25 cellular contexts compared by ENCODE assay signal in the genomic region with DNA sequence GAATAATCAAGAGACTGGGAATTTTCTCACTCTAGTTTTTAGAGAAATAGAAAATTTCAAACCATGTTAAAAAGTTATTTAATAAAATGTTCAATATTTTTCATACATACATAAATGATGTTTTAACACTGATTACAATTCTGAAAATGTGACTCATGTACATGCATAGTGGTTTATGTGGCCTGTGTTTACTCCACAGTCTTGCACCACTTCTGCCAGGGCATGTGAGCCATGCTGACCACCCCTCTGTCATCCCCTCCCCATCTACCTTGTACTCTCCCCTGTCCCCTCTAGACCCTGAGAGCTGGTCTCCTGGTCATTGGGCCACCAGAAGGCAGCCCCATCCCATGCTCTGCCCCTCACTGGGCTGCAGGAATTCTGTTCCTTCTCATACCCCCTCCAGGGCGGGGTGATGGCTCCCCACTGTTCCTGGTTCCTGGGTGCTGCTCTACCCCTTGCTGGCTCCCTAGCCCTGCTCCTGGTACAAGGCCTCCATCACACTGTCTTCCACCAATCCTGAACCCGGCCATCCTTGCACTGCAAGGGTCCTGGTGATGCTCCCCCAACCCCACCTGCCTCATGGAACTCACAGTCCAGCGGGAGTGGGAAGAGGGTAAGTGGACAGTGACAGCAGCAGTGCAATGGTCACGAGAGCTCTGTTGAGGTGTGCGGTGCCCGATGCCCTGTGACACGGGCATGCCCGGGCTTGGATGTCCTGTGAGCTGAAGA. TPM values are rescaled to one million over a fixed set of nuclear protein-coding genes. Genes with fewer than 3 reads are reported as not detected.
DNase-seq lines count a peak whose midpoint lies in the region; ATAC-seq and TF ChIP-seq lines count a peak whose summit lies in the region.
"Had no signal": no experiment of that assay in that cellular context is flagged by ENCODE, and none has a peak within 500 bp of the region (broad histone marks: within the 10 kb centered on the region; RNA-seq: fewer than 3 reads in every experiment).

No MANE protein-coding gene starts in this region.

- POLR2A ChIA-PET in activated CD4-positive, alpha-beta memory T cell treated with anti-CD3 and anti-CD28 coated beads, Interleukin-2, amount 10 ng/mL, durations not matched to agents 7 days and 5 days (lab: Charles Lee) = no interaction called here
- POLR2A ChIA-PET in activated CD4-positive, alpha-beta memory T cell treated with anti-CD3 and anti-CD28 coated beads for 36 hours (lab: Charles Lee) = no interaction called here
- POLR2A ChIA-PET in activated CD4-positive, alpha-beta T cell treated with anti-CD3 and anti-CD28 coated beads for 36 hours (lab: Charles Lee) = no interaction called here

- no peak overlapping the region for H3K27ac Mint-ChIP-seq in activated CD4-positive, alpha-beta memory T cell treated with anti-CD3 and anti-CD28 coated beads, Interleukin-2, amount 10 ng/mL, durations not matched to agents 7 days and 5 days
- no peak overlapping the region for H3K27ac Mint-ChIP-seq in activated CD4-positive, alpha-beta memory T cell treated with anti-CD3 and anti-CD28 coated beads for 36 hours
- H3K27ac Mint-ChIP-seq in activated naive CD4-positive, alpha-beta T cell treated with anti-CD3 and anti-CD28 coated beads for 36 hours = no peak overlapping the region
- no peak overlapping the region for H3K27ac Mint-ChIP-seq in activated CD4-positive, alpha-beta T cell treated with anti-CD3 and anti-CD28 coated beads for 36 hours
- H3K27ac Mint-ChIP-seq: CD4-positive, alpha-beta T cell; IgD-negative memory B cell; T-helper 2 cell treated with Interferon-gamma antibody and Interleukin-4, amounts not matched to agents 5 μg/mL and 100 μg/mL, for 36 hours had no signal

- DNase-seq in activated CD4-positive, alpha-beta memory T cell treated with anti-CD3 and anti-CD28 coated beads, Interleukin-2, amount 10 ng/mL, durations not matched to agents 7 days and 5 days = peak; percentile 6
- no peak for DNase-seq in activated CD4-positive, alpha-beta memory T cell treated with anti-CD3 and anti-CD28 coated beads for 36 hours
- DNase-seq in adipocyte (ENCODE audit: low read depth) = peak; percentile 10
- DNase-seq in islet precursor cell = peak; percentile 50
- peak; percentile 46 for DNase-seq in sigmoid colon
- DNase-seq in GDM1 (lab: John Stamatoyannopoulos, UW) = no peak
- DNase-seq in activated naive CD4-positive, alpha-beta T cell treated with anti-CD3 and anti-CD28 coated beads for 36 hours = no peak
- DNase-seq in activated CD4-positive, alpha-beta T cell treated with anti-CD3 and anti-CD28 coated beads for 36 hours = no peak
- DNase-seq: activated naive CD4-positive, alpha-beta T cell treated with Interleukin-2 at 50 U/mL for 16 hours; CD4-positive, alpha-beta T cell; DMS 273 treated with DMSO at 0.1 percent for 48 hours; mesenchymal stem cell; NCI-H1105 treated with DMSO at 0.1 percent for 48 hours; NCI-H2029 treated with DMSO at 0.1 percent for 48 hours; NCI-H2227 treated with DMSO at 0.1 percent for 48 hours; NCI-H774; right cardiac atrium; upper lobe of left lung had no signal

- H3K4me3 Mint-ChIP-seq in activated CD4-positive, alpha-beta memory T cell treated with anti-CD3 and anti-CD28 coated beads, Interleukin-2, amount 10 ng/mL, durations not matched to agents 7 days and 5 days = no peak overlapping the region
- no peak overlapping the region for H3K4me3 Mint-ChIP-seq in activated CD4-positive, alpha-beta memory T cell treated with anti-CD3 and anti-CD28 coated beads for 36 hours
- no peak overlapping the region for H3K4me3 Mint-ChIP-seq in activated naive CD4-positive, alpha-beta T cell treated with anti-CD3 and anti-CD28 coated beads for 36 hours
- no peak overlapping the region for H3K4me3 Mint-ChIP-seq in activated CD4-positive, alpha-beta T cell treated with anti-CD3 and anti-CD28 coated beads for 36 hours
- H3K4me3 Mint-ChIP-seq: CD4-positive, alpha-beta T cell; IgD-negative memory B cell; T-helper 2 cell treated with Interferon-gamma antibody and Interleukin-4, amounts not matched to agents 5 μg/mL and 100 μg/mL, for 36 hours had no signal

- H3K4me3 ChIP-seq in adipocyte (ENCODE audit: low read length) = no peak overlapping the region
- H3K4me3 ChIP-seq in sigmoid colon = no peak overlapping the region
- H3K4me3 ChIP-seq: ovary, upper lobe of left lung had no signal

- no peaks in the 10 kb centered on the region for H3K4me1 Mint-ChIP-seq in activated CD4-positive, alpha-beta memory T cell treated with anti-CD3 and anti-CD28 coated beads, Interleukin-2, amount 10 ng/mL, durations not matched to agents 7 days and 5 days
- no peaks in the 10 kb centered on the region for H3K4me1 Mint-ChIP-seq in activated CD4-positive, alpha-beta memory T cell treated with anti-CD3 and anti-CD28 coated beads for 36 hours (ENCODE audit: low read depth)
- H3K4me1 Mint-ChIP-seq in activated naive CD4-positive, alpha-beta T cell treated with anti-CD3 and anti-CD28 coated beads for 36 hours (ENCODE audit: low read depth) = no peaks in the 10 kb centered on the region
- H3K4me1 Mint-ChIP-seq in activated CD4-positive, alpha-beta T cell treated with anti-CD3 and anti-CD28 coated beads for 36 hours = no peaks in the 10 kb centered on the region
- H3K4me1 Mint-ChIP-seq: IgD-negative memory B cell had no signal

- 91 to 93% methylated on average over 8 of the region's 8 CpGs for WGBS in sigmoid colon, 2 donors

- no peak for TF ChIP-seq CTCF in sigmoid colon (IDR thresholded peaks at IDR 0.05)

- intact Hi-C loops in activated CD4-positive, alpha-beta memory T cell treated with anti-CD3 and anti-CD28 coated beads for 36 hours (cut with micrococcal nuclease) = no loop called here
- intact Hi-C loops in sigmoid colon (cut with DNase I) = no loop called here
- intact Hi-C loops in activated naive CD4-positive, alpha-beta T cell treated with anti-CD3 and anti-CD28 coated beads for 36 hours (cut with micrococcal nuclease) = no loop called here
- intact Hi-C loops in activated CD4-positive, alpha-beta T cell treated with anti-CD3 and anti-CD28 coated beads for 36 hours (cut with DNase I, micrococcal nuclease) = no loop called here

- H3K27me3 Mint-ChIP-seq in activated CD4-positive, alpha-beta memory T cell treated with anti-CD3 and anti-CD28 coated beads, Interleukin-2, amount 10 ng/mL, durations not matched to agents 7 days and 5 days = no peaks in the 10 kb centered on the region
- no peaks in the 10 kb centered on the region for H3K27me3 Mint-ChIP-seq in activated CD4-positive, alpha-beta memory T cell treated with anti-CD3 and anti-CD28 coated beads for 36 hours
- H3K27me3 Mint-ChIP-seq in activated naive CD4-positive, alpha-beta T cell treated with anti-CD3 and anti-CD28 coated beads for 36 hours (ENCODE audit: low read depth) = no peaks in the 10 kb centered on the region
- H3K27me3 Mint-ChIP-seq in activated CD4-positive, alpha-beta T cell treated with anti-CD3 and anti-CD28 coated beads for 36 hours = no peaks in the 10 kb centered on the region
- H3K27me3 Mint-ChIP-seq: CD4-positive, alpha-beta T cell; IgD-negative memory B cell had no signal

- H3K9ac ChIP-seq in adipocyte (ENCODE audit: low read length) = no peak overlapping the region

- H3K4me1 ChIP-seq in adipocyte (ENCODE audit: control insufficient read depth, insufficient read depth, low read length) (peaks cover 4% of the 10 kb centered on the region), sigmoid colon (peaks cover 0 to 4% (median 3%) of the 10 kb centered on the region in 4 donors)
- H3K4me1 ChIP-seq: upper lobe of left lung had no signal

- no peak for ATAC-seq in activated CD4-positive, alpha-beta T cell treated with anti-CD3 and anti-CD28 coated beads for 36 hours
- ATAC-seq: right cardiac atrium, SK-N-SH treated with all-trans-retinoic acid at 6 μM for 48 hours had no signal

- no peak for TF ChIP-seq POLR2A in sigmoid colon (IDR thresholded peaks at IDR 0.05)

- H3K9me3 ChIP-seq in adipocyte (ENCODE audit: control insufficient read depth, low read length) = no peaks in the 10 kb centered on the region
- peaks cover 0 to 2% (median 0%) of the 10 kb centered on the region in 4 donors for H3K9me3 ChIP-seq in sigmoid colon
- H3K9me3 ChIP-seq: ovary, upper lobe of left lung had no signal

- CTCF ChIA-PET in activated CD4-positive, alpha-beta memory T cell treated with anti-CD3 and anti-CD28 coated beads, Interleukin-2, amount 10 ng/mL, durations not matched to agents 7 days and 5 days (lab: Charles Lee) = no interaction called here
- CTCF ChIA-PET in activated CD4-positive, alpha-beta memory T cell treated with anti-CD3 and anti-CD28 coated beads for 36 hours (lab: Charles Lee) = no interaction called here
- CTCF ChIA-PET in activated naive CD4-positive, alpha-beta T cell treated with anti-CD3 and anti-CD28 coated beads for 36 hours (lab: Charles Lee) = no interaction called here
- CTCF ChIA-PET in activated CD4-positive, alpha-beta T cell treated with anti-CD3 and anti-CD28 coated beads for 36 hours (lab: Charles Lee) = interaction anchor here (0.7 kb wide), 1 partner anchor 26 kb away, joined by 3 read pairs; no protein-coding TSS in a partner anchor

- H3K9me3 Mint-ChIP-seq in activated CD4-positive, alpha-beta memory T cell treated with anti-CD3 and anti-CD28 coated beads, Interleukin-2, amount 10 ng/mL, durations not matched to agents 7 days and 5 days = no peaks in the 10 kb centered on the region
- H3K9me3 Mint-ChIP-seq in activated CD4-positive, alpha-beta memory T cell treated with anti-CD3 and anti-CD28 coated beads for 36 hours = no peaks in the 10 kb centered on the region
- no peaks in the 10 kb centered on the region for H3K9me3 Mint-ChIP-seq in activated naive CD4-positive, alpha-beta T cell treated with anti-CD3 and anti-CD28 coated beads for 36 hours
- no peaks in the 10 kb centered on the region for H3K9me3 Mint-ChIP-seq in activated CD4-positive, alpha-beta T cell treated with anti-CD3 and anti-CD28 coated beads for 36 hours (ENCODE audit: low read depth)
- H3K9me3 Mint-ChIP-seq: CD4-positive, alpha-beta T cell; IgD-negative memory B cell; T-helper 2 cell treated with Interferon-gamma antibody and Interleukin-4, amounts not matched to agents 5 μg/mL and 100 μg/mL, for 36 hours had no signal

- H3K27me3 ChIP-seq in adipocyte (replicated peaks; ENCODE audit: control insufficient read depth, insufficient read depth, low read length) (peaks cover 2% of the 10 kb centered on the region), sigmoid colon (no peaks in the 10 kb centered on the region)
- H3K27me3 ChIP-seq: ovary, upper lobe of left lung had no signal

- no peaks in the 10 kb centered on the region for H3K36me3 Mint-ChIP-seq in activated CD4-positive, alpha-beta memory T cell treated with anti-CD3 and anti-CD28 coated beads, Interleukin-2, amount 10 ng/mL, durations not matched to agents 7 days and 5 days (ENCODE audit: low read depth)
- no peaks in the 10 kb centered on the region for H3K36me3 Mint-ChIP-seq in activated CD4-positive, alpha-beta memory T cell treated with anti-CD3 and anti-CD28 coated beads for 36 hours
- no peaks in the 10 kb centered on the region for H3K36me3 Mint-ChIP-seq in activated naive CD4-positive, alpha-beta T cell treated with anti-CD3 and anti-CD28 coated beads for 36 hours (ENCODE audit: low read depth)
- H3K36me3 Mint-ChIP-seq in activated CD4-positive, alpha-beta T cell treated with anti-CD3 and anti-CD28 coated beads for 36 hours (ENCODE audit: low read depth) = no peaks in the 10 kb centered on the region
- H3K36me3 Mint-ChIP-seq: IgD-negative memory B cell had no signal

- H3K36me3 ChIP-seq in adipocyte (ENCODE audit: control insufficient read depth, insufficient read depth, low read length, severe bottlenecking) = peaks cover 70% of the 10 kb centered on the region
- no peaks in the 10 kb centered on the region for H3K36me3 ChIP-seq in sigmoid colon
- H3K36me3 ChIP-seq: ovary, upper lobe of left lung had no signal

- no peak overlapping the region for H3K27ac ChIP-seq in sigmoid colon
- H3K27ac ChIP-seq: 22Rv1, ovary, RWPE1, upper lobe of left lung, VCaP had no signal

- TF ChIP-seq EP300 in sigmoid colon (IDR thresholded peaks at IDR 0.05) = no peak

RNA-seq across cellular contexts. Expression of gene SLC41A3, which starts 24.2 kb away (rescaled TPM):
- 10 to 100 TPM; 25.6 to 30.0 TPM for total RNA-seq in activated CD4-positive, alpha-beta memory T cell treated with anti-CD3 and anti-CD28 coated beads, Interleukin-2, amount 10 ng/mL, durations not matched to agents 7 days and 5 days
- total RNA-seq in activated CD4-positive, alpha-beta memory T cell treated with anti-CD3 and anti-CD28 coated beads for 36 hours = 10 to 100 TPM; 26.3 to 27.3 TPM
- total RNA-seq in sigmoid colon = 10 to 100 TPM; 28.9 to 59.5 (median 42.1) TPM
- 10 to 100 TPM in 2 of 3 donors, 1 to 10 TPM in 1; 5.1 to 27.6 (median 19.8) TPM for polyA plus RNA-seq in sigmoid colon
- total RNA-seq in activated naive CD4-positive, alpha-beta T cell treated with anti-CD3 and anti-CD28 coated beads for 36 hours = 10 to 100 TPM; 24.0 to 24.7 TPM
- total RNA-seq in activated CD4-positive, alpha-beta T cell treated with anti-CD3 and anti-CD28 coated beads for 36 hours = 10 to 100 TPM; 23.1 to 26.6 TPM

Comparison
In these comparisons a context has a peak if more than half of its experiments do, and no peak if none do; other contexts are left out.
1. DNase-seq: peak in activated CD4-positive, alpha-beta memory T cell treated with anti-CD3 and anti-CD28 coated beads, Interleukin-2, amount 10 ng/mL, durations not matched to agents 7 days and 5 days (single experiment), adipocyte (single experiment), islet precursor cell (single experiment) and sigmoid colon (single experiment); none in activated CD4-positive, alpha-beta memory T cell treated with anti-CD3 and anti-CD28 coated beads for 36 hours (single experiment), GDM1 (single experiment), activated naive CD4-positive, alpha-beta T cell treated with anti-CD3 and anti-CD28 coated beads for 36 hours (single experiment) and activated CD4-positive, alpha-beta T cell treated with anti-CD3 and anti-CD28 coated beads for 36 hours (single experiment).